1 cellular context compared by ENCODE assay signal in genomic region chr11:78560826-78561484, GRCh38.
TF ChIP-seq lines count a peak whose summit lies in the region.

No MANE protein-coding gene starts in this region.

TF ChIP-seq in WTC11, 78 proteins besides CTCF, POLR2A, EP300 and RAD21 (continued from another document):
- TF ChIP-seq, protein P1, sequence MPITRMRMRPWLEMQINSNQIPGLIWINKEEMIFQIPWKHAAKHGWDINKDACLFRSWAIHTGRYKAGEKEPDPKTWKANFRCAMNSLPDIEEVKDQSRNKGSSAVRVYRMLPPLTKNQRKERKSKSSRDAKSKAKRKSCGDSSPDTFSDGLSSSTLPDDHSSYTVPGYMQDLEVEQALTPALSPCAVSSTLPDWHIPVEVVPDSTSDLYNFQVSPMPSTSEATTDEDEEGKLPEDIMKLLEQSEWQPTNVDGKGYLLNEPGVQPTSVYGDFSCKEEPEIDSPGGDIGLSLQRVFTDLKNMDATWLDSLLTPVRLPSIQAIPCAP (CRISPR knock-in tag; IDR thresholded peaks at IDR 0.05) = no peak
- TF ChIP-seq JUN (CRISPR knock-in tag; IDR thresholded peaks at IDR 0.05) (no peak), MYBL2 (CRISPR knock-in tag; IDR thresholded peaks at IDR 0.05) (no peak), GTF2I (CRISPR knock-in tag; conservative IDR thresholded peaks at IDR 0.05) (no peak), ZNF416 (CRISPR knock-in tag; IDR thresholded peaks at IDR 0.05) (no peak), PRDM15 (CRISPR knock-in tag; IDR thresholded peaks at IDR 0.05) (no peak), OVOL2 (CRISPR knock-in tag; IDR thresholded peaks at IDR 0.05; ENCODE audit: borderline replicate concordance) (no peak), ZNF512 (CRISPR knock-in tag; IDR thresholded peaks at IDR 0.05; ENCODE audit: borderline replicate concordance) (no peak), ZNF317 (CRISPR knock-in tag; IDR thresholded peaks at IDR 0.05; ENCODE audit: borderline replicate concordance, low read depth) (no peak), ZNF138 (CRISPR knock-in tag; conservative IDR thresholded peaks at IDR 0.05) (no peak), MAX (CRISPR knock-in tag; IDR thresholded peaks at IDR 0.05) (no peak), MXD4 (CRISPR knock-in tag; IDR thresholded peaks at IDR 0.05; ENCODE audit: borderline replicate concordance) (no peak)
